ENCODE assay signal across 19 cellular contexts in the genomic region with DNA sequence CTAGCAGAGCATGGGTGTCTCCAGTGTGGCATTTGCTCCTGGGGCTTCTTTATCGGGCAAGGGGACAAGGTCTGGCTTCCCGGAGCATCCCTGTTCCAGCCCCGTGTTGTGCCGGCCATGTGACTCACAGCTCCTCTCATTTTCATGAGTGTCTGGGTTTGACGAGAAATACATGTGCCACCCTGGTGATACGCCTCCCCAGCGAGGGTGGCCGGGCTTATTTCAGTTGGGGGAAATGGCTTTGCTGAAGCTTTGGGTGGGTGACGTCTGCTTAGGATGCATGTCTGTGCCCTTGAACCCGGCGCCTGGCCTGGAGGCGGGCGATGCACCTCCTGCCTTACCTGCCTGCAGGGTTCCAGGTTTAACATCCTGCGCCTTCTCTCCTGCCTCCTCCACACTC.
"Had no signal": no experiment of that assay in that cellular context is flagged by ENCODE, and none has a peak within 500 bp of the region (broad histone marks: within the 10 kb centered on the region; RNA-seq: fewer than 3 reads in every experiment).

No MANE protein-coding gene starts in this region.

- H3K9ac ChIP-seq: SK-N-SH had no signal

- DNase-seq: KBM-7, MV-4-11, NCI-H1048, NCI-H1105, NCI-H1417, NCI-H1436 treated with DMSO at 0.1 percent for 48 hours, NCI-H1694, NCI-H187 treated with DMSO at 0.1 percent for 48 hours, NCI-H2029 treated with DMSO at 0.1 percent for 48 hours, NCI-H2107, NCI-H226, NCI-H446, NCI-H510A, NCI-H524 treated with DMSO at 0.1 percent for 48 hours, NCI-H69, NCI-H774, RPMI8226, SHP77, SK-N-SH had no signal

- H3K9me3 ChIP-seq: SK-N-SH had no signal

- H3K4me2 ChIP-seq: SK-N-SH had no signal
